In the genomic region with DNA sequence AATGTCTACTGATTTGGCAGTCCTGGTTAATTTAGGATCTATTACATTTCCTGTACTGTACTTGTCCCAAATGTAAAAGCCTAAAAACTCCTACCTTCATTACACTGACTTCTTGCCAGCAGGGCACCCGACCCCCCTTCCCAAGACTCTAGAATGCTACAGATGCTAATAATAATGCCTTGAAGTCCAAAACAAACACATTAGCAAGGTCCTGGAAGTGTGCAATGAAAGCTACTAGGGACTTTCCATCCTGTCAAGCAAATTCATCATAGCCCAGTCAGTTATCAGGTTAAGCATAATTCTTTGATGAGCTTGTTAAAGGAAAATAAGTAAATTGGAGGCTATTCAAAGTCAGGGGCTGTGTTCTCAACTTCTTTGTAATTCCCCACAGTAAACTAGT, we compare ENCODE assay signal across 25 cellular contexts.
DNase-seq lines count a peak whose midpoint lies in the region; ATAC-seq and TF ChIP-seq lines count a peak whose summit lies in the region.
"Had no signal": no experiment of that assay in that cellular context is flagged by ENCODE, and none has a peak within 500 bp of the region (broad histone marks: within the 10 kb centered on the region; RNA-seq: fewer than 3 reads in every experiment).

No MANE protein-coding gene starts in this region.

- peak; percentile 54 for DNase-seq in MCF 10A (ENCODE audit: unreplicated experiment)
- no peak for DNase-seq in breast epithelium (ENCODE audit: low spot score in 2 of 2)
- DNase-seq in astrocyte of the hippocampus (ENCODE audit: low read depth, low spot score): peak; percentile 70
- peak; percentile 44 for DNase-seq in fibroblast of pulmonary artery (ENCODE audit: low read depth)
- no peak for DNase-seq in upper lobe of right lung
- DNase-seq in pons (ENCODE audit: low spot score): no peak
- DNase-seq in stimulated activated CD4-positive, alpha-beta T cell treated with anti-CD3 and anti-CD28 coated beads, Interleukin-2, amount 100 ng/mL, for 48 hours: no peak
- DNase-seq in posterior cingulate gyrus: no peak
- DNase-seq: activated CD4-positive, alpha-beta T cell treated with anti-CD3 and anti-CD28 coated beads for 48 hours; activated naive CD4-positive, alpha-beta T cell treated with anti-CD3 and anti-CD28 coated beads, Interleukin-2, amount 10 ng/mL, durations not matched to agents 7 days and 5 days; activated T-cell treated with anti-CD3 and anti-CD28 coated beads, Interleukin-2, amount 50 U/mL, for 72 hours; amygdala; C1 segment of cervical spinal cord; Calu3; cerebellar nuclear complex; effector CD8-positive, alpha-beta T cell; glutamatergic neuron; left colon; mesendoderm; naive thymus-derived CD4-positive, alpha-beta T cell; NCI-H1436 treated with DMSO at 0.1 percent for 48 hours; NCI-H774; SIG-M5; T-helper 1 cell had no signal

- POLR2A ChIA-PET in MCF 10A (lab: Yijun Ruan, JAX): interaction anchor here (0.7 to 2.9 kb wide), 10 partner anchors 9 to 605 kb away, joined by 3 to 25 read pairs (median 4); a partner anchor contains a TSS

- H3K36me3 Mint-ChIP-seq in MCF 10A (ENCODE audit: insufficient read depth, unreplicated experiment): no peaks in the 10 kb centered on the region
- H3K36me3 Mint-ChIP-seq: activated naive CD4-positive, alpha-beta T cell treated with anti-CD3 and anti-CD28 coated beads, Interleukin-2, amount 10 ng/mL, durations not matched to agents 7 days and 5 days; naive thymus-derived CD4-positive, alpha-beta T cell had no signal

- TF ChIP-seq CTCF in MCF 10A (IDR thresholded peaks at IDR 0.05; ENCODE audit: unreplicated experiment) (no peak), breast epithelium (IDR thresholded peaks at IDR 0.05) (no peak), fibroblast of pulmonary artery (IDR thresholded peaks at IDR 0.05; ENCODE audit: low read length, missing control alignments) (no peak), upper lobe of right lung (IDR thresholded peaks at IDR 0.05) (no peak)

- no peak for TF ChIP-seq POLR2A in breast epithelium (IDR thresholded peaks at IDR 0.05)

- ATAC-seq in upper lobe of right lung: peak; percentile 57
- ATAC-seq: activated T-cell treated with anti-CD3 and anti-CD28 coated beads, Interleukin-2, amount 50 U/mL, for 72 hours; left colon; naive thymus-derived CD4-positive, alpha-beta T cell had no signal

- no peaks in the 10 kb centered on the region for H3K9me3 Mint-ChIP-seq in MCF 10A (ENCODE audit: unreplicated experiment)
- H3K9me3 Mint-ChIP-seq: activated naive CD4-positive, alpha-beta T cell treated with anti-CD3 and anti-CD28 coated beads, Interleukin-2, amount 10 ng/mL, durations not matched to agents 7 days and 5 days; activated T-cell treated with anti-CD3 and anti-CD28 coated beads, Interleukin-2, amount 50 U/mL, for 72 hours had no signal

- H3K4me3 ChIP-seq in breast epithelium (no peak overlapping the region), fibroblast of pulmonary artery (replicated peaks; ENCODE audit: low read depth, low read length) (no peak overlapping the region), upper lobe of right lung (no peak overlapping the region)
- H3K4me3 ChIP-seq: suprapubic skin had no signal

- H3K27me3 ChIP-seq in breast epithelium (no peaks in the 10 kb centered on the region), upper lobe of right lung (no peaks in the 10 kb centered on the region)

- CTCF ChIA-PET in MCF 10A (lab: Yijun Ruan, JAX): interaction anchor here (0.5 to 7.2 kb wide), 5 partner anchors 8 to 167 kb away, joined by 3 to 75 read pairs (median 5); no protein-coding TSS in a partner anchor

- no TSS peak for BruUV-seq in MCF 10A (replicated peaks; lab: Mats Ljungman, UMichigan)

- H3K27ac Mint-ChIP-seq in MCF 10A (ENCODE audit: low read depth, unreplicated experiment): peak overlapping the region; percentile 40
- H3K27ac Mint-ChIP-seq: activated naive CD4-positive, alpha-beta T cell treated with anti-CD3 and anti-CD28 coated beads, Interleukin-2, amount 10 ng/mL, durations not matched to agents 7 days and 5 days; activated T-cell treated with anti-CD3 and anti-CD28 coated beads, Interleukin-2, amount 50 U/mL, for 72 hours; naive thymus-derived CD4-positive, alpha-beta T cell had no signal

- no peak overlapping the region for H3K4me3 Mint-ChIP-seq in MCF 10A (ENCODE audit: unreplicated experiment)
- H3K4me3 Mint-ChIP-seq: activated naive CD4-positive, alpha-beta T cell treated with anti-CD3 and anti-CD28 coated beads, Interleukin-2, amount 10 ng/mL, durations not matched to agents 7 days and 5 days; activated T-cell treated with anti-CD3 and anti-CD28 coated beads, Interleukin-2, amount 50 U/mL, for 72 hours; naive thymus-derived CD4-positive, alpha-beta T cell had no signal

- H3K4me1 Mint-ChIP-seq in MCF 10A (ENCODE audit: insufficient read depth, unreplicated experiment): peaks cover 21% of the 10 kb centered on the region
- H3K4me1 Mint-ChIP-seq: activated naive CD4-positive, alpha-beta T cell treated with anti-CD3 and anti-CD28 coated beads, Interleukin-2, amount 10 ng/mL, durations not matched to agents 7 days and 5 days; naive thymus-derived CD4-positive, alpha-beta T cell had no signal

- H3K4me1 ChIP-seq in breast epithelium: no peaks in the 10 kb centered on the region
- H3K4me1 ChIP-seq in upper lobe of right lung: no peaks in the 10 kb centered on the region

- intact Hi-C loops in MCF 10A (cut with micrococcal nuclease) (loop anchor here (10.0 kb wide), 1 partner anchor 557 kb away; no protein-coding TSS in a partner anchor), breast epithelium (cut with DNase I; ENCODE audit: low total_unique reads) (no loop called here), upper lobe of right lung (cut with DNase I) (no loop called here), posterior cingulate gyrus (cut with DNase I) (no loop called here)

- no peaks in the 10 kb centered on the region for H3K9me3 ChIP-seq in breast epithelium
- no peaks in the 10 kb centered on the region for H3K9me3 ChIP-seq in upper lobe of right lung
- H3K9me3 ChIP-seq: suprapubic skin had no signal

- no peaks in the 10 kb centered on the region for H3K27me3 Mint-ChIP-seq in MCF 10A (ENCODE audit: insufficient read depth, unreplicated experiment)

- no peaks in the 10 kb centered on the region for H3K36me3 ChIP-seq in breast epithelium
- H3K36me3 ChIP-seq in upper lobe of right lung: no peaks in the 10 kb centered on the region
- H3K36me3 ChIP-seq: suprapubic skin had no signal

- no peak overlapping the region for H3K27ac ChIP-seq in breast epithelium
- H3K27ac ChIP-seq in upper lobe of right lung: no peak overlapping the region
- H3K27ac ChIP-seq: suprapubic skin had no signal

Comparison
In these comparisons a context has a peak if more than half of its experiments do, and no peak if none do; other contexts are left out.
1. DNase-seq: peak in MCF 10A (single experiment), astrocyte of the hippocampus (single experiment) and fibroblast of pulmonary artery (single experiment); none in breast epithelium (0 of 2), upper lobe of right lung (single experiment), pons (single experiment), stimulated activated CD4-positive, alpha-beta T cell treated with anti-CD3 and anti-CD28 coated beads, Interleukin-2, amount 100 ng/mL, for 48 hours (0 of 2) and posterior cingulate gyrus (0 of 10).